Comparison of ENCODE assay signal across 13 cellular contexts in the genomic region with DNA sequence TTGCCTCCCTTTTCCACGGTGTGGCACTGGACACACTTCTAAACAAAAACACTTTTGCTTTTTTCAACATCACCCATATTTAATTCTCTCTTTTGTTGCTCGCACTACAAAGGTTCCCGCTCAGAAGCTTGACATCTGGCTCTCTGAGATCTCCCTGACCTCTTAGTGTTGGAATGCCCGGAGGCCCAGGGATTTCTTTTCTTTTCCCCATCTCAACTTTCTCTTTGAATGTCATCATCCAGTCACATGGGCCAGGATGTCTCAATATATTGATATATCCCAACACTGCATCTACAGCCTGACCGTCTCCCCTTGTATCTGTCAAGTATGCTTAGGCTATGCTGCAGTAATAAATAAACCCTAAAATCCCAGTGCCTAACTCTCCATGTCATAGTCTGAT. TPM values are rescaled to one million over a fixed set of nuclear protein-coding genes. Genes with fewer than 3 reads are reported as not detected.
A peak's percentile ranks its signal among the peaks of the same experiment; 100 is the strongest.
DNase-seq lines count a peak whose midpoint lies in the region; ATAC-seq and TF ChIP-seq lines count a peak whose summit lies in the region.
"Had no signal": no experiment of that assay in that cellular context is flagged by ENCODE, and none has a peak within 500 bp of the region (broad histone marks: within the 10 kb centered on the region; RNA-seq: fewer than 3 reads in every experiment).

No MANE protein-coding gene starts in this region.

- H3K9me3 ChIP-seq in ovary (no peaks in the 10 kb centered on the region), heart left ventricle (no peaks in the 10 kb centered on the region)
- H3K9me3 ChIP-seq: BLaER1 treated with 17β-estradiol and CSF1 and Interleukin-3, amounts not matched to agents 10 nM and 100 nM; HAP-1 had no signal

- H3K27ac ChIP-seq in ovary (no peak overlapping the region), coronary artery (no peak overlapping the region), heart left ventricle (no peak overlapping the region)

- no peak for TF ChIP-seq CTCF in fibroblast of villous mesenchyme (IDR thresholded peaks at IDR 0.05; ENCODE audit: insufficient read depth, low read depth, low read length)
- TF ChIP-seq CTCF in ovary (IDR thresholded peaks at IDR 0.05) = no peak
- no peak for TF ChIP-seq CTCF in coronary artery (IDR thresholded peaks at IDR 0.05)
- TF ChIP-seq CTCF in heart left ventricle (IDR thresholded peaks at IDR 0.05) = no peak

- TF ChIP-seq POLR2A in ovary (IDR thresholded peaks at IDR 0.05) (no peak), heart left ventricle (IDR thresholded peaks at IDR 0.05) (no peak)

- H3K27me3 ChIP-seq in ovary = no peaks in the 10 kb centered on the region
- peaks cover 0 to 1% (median 0%) of the 10 kb centered on the region in 9 donors for H3K27me3 ChIP-seq in heart left ventricle
- H3K27me3 ChIP-seq: BLaER1 treated with 17β-estradiol and CSF1 and Interleukin-3, amounts not matched to agents 10 nM and 100 nM had no signal

- H3K4me1 Mint-ChIP-seq in activated naive CD4-positive, alpha-beta T cell treated with anti-CD3 and anti-CD28 coated beads, Interleukin-2, amount 50 U/mL, for 24 hours = peaks cover 22% of the 10 kb centered on the region
- peaks cover 25% of the 10 kb centered on the region for H3K4me1 Mint-ChIP-seq in activated naive CD4-positive, alpha-beta T cell treated with anti-CD3 and anti-CD28 coated beads for 36 hours (ENCODE audit: low read depth)
- peaks cover 25% of the 10 kb centered on the region for H3K4me1 Mint-ChIP-seq in activated T-helper 17 cell treated with anti-CD3 and anti-CD28 coated beads, Interleukin-2, amount 50 U/mL, for 72 hours

- no peak overlapping the region for H3K4me3 Mint-ChIP-seq in activated naive CD4-positive, alpha-beta T cell treated with anti-CD3 and anti-CD28 coated beads, Interleukin-2, amount 50 U/mL, for 24 hours
- no peak overlapping the region for H3K4me3 Mint-ChIP-seq in activated naive CD4-positive, alpha-beta T cell treated with anti-CD3 and anti-CD28 coated beads for 36 hours
- H3K4me3 Mint-ChIP-seq in activated T-helper 17 cell treated with anti-CD3 and anti-CD28 coated beads, Interleukin-2, amount 50 U/mL, for 72 hours = no peak overlapping the region
- H3K4me3 Mint-ChIP-seq: CD4-positive, CD25-positive, alpha-beta regulatory T cell had no signal

- no peak for DNase-seq in activated naive CD4-positive, alpha-beta T cell treated with anti-CD3 and anti-CD28 coated beads for 36 hours
- DNase-seq in fibroblast of villous mesenchyme (ENCODE audit: low read depth) (peak; percentile 3), ovary (no peak), coronary artery (ENCODE audit: low spot score) (no peak), heart left ventricle (no peak)
- DNase-seq: ACHN, DMS53 had no signal

- intact Hi-C loops in activated naive CD4-positive, alpha-beta T cell treated with anti-CD3 and anti-CD28 coated beads for 36 hours (cut with micrococcal nuclease) = loop anchor here (5.0 to 10.0 kb wide), 4 partner anchors 246 to 1734 kb away; a partner anchor contains a TSS
- intact Hi-C loops in ovary (cut with DNase I) = no loop called here
- intact Hi-C loops in heart left ventricle (cut with DNase I) = no loop called here

- TF ChIP-seq EP300 in ovary (IDR thresholded peaks at IDR 0.05) = no peak

- H3K4me1 ChIP-seq in ovary (ENCODE audit: insufficient read depth) = no peaks in the 10 kb centered on the region
- H3K4me1 ChIP-seq in heart left ventricle = peaks cover 0 to 10% (median 0%) of the 10 kb centered on the region in 12 donors
- H3K4me1 ChIP-seq: HAP-1 had no signal

- H3K27me3 Mint-ChIP-seq in activated naive CD4-positive, alpha-beta T cell treated with anti-CD3 and anti-CD28 coated beads, Interleukin-2, amount 50 U/mL, for 24 hours = no peaks in the 10 kb centered on the region
- peaks cover 2% of the 10 kb centered on the region for H3K27me3 Mint-ChIP-seq in activated naive CD4-positive, alpha-beta T cell treated with anti-CD3 and anti-CD28 coated beads for 36 hours (ENCODE audit: low read depth)
- H3K27me3 Mint-ChIP-seq in activated T-helper 17 cell treated with anti-CD3 and anti-CD28 coated beads, Interleukin-2, amount 50 U/mL, for 72 hours = peaks cover 11% of the 10 kb centered on the region
- H3K27me3 Mint-ChIP-seq: CD4-positive, CD25-positive, alpha-beta regulatory T cell had no signal

- H3K9me3 Mint-ChIP-seq in activated naive CD4-positive, alpha-beta T cell treated with anti-CD3 and anti-CD28 coated beads, Interleukin-2, amount 50 U/mL, for 24 hours = no peaks in the 10 kb centered on the region
- no peaks in the 10 kb centered on the region for H3K9me3 Mint-ChIP-seq in activated naive CD4-positive, alpha-beta T cell treated with anti-CD3 and anti-CD28 coated beads for 36 hours
- H3K9me3 Mint-ChIP-seq in activated T-helper 17 cell treated with anti-CD3 and anti-CD28 coated beads, Interleukin-2, amount 50 U/mL, for 72 hours = peaks cover 3% of the 10 kb centered on the region

- no peaks in the 10 kb centered on the region for H3K36me3 Mint-ChIP-seq in activated naive CD4-positive, alpha-beta T cell treated with anti-CD3 and anti-CD28 coated beads, Interleukin-2, amount 50 U/mL, for 24 hours
- H3K36me3 Mint-ChIP-seq in activated naive CD4-positive, alpha-beta T cell treated with anti-CD3 and anti-CD28 coated beads for 36 hours (ENCODE audit: low read depth) = no peaks in the 10 kb centered on the region
- H3K36me3 Mint-ChIP-seq in activated T-helper 17 cell treated with anti-CD3 and anti-CD28 coated beads, Interleukin-2, amount 50 U/mL, for 72 hours (ENCODE audit: low read depth) = no peaks in the 10 kb centered on the region
- H3K36me3 Mint-ChIP-seq: CD4-positive, CD25-positive, alpha-beta regulatory T cell had no signal

- 89 to 94% (median 93%) methylated on average over 5 of the region's 5 CpGs for WGBS in ovary, 3 donors
- WGBS in heart left ventricle, 4 donors = 85 to 94% (median 90%) methylated on average over 5 of the region's 5 CpGs

- CTCF ChIA-PET in activated naive CD4-positive, alpha-beta T cell treated with anti-CD3 and anti-CD28 coated beads for 36 hours (lab: Charles Lee) = no interaction called here

- H3K36me3 ChIP-seq in ovary (no peaks in the 10 kb centered on the region), heart left ventricle (no peaks in the 10 kb centered on the region)
- H3K36me3 ChIP-seq: BLaER1 treated with 17β-estradiol and CSF1 and Interleukin-3, amounts not matched to agents 10 nM and 100 nM; HAP-1 had no signal

- peak overlapping the region; percentile 39 for H3K27ac Mint-ChIP-seq in activated naive CD4-positive, alpha-beta T cell treated with anti-CD3 and anti-CD28 coated beads, Interleukin-2, amount 50 U/mL, for 24 hours
- H3K27ac Mint-ChIP-seq in activated naive CD4-positive, alpha-beta T cell treated with anti-CD3 and anti-CD28 coated beads for 36 hours = no peak overlapping the region
- peak overlapping the region; percentile 98 for H3K27ac Mint-ChIP-seq in activated T-helper 17 cell treated with anti-CD3 and anti-CD28 coated beads, Interleukin-2, amount 50 U/mL, for 72 hours

- H3K4me3 ChIP-seq in fibroblast of villous mesenchyme (ENCODE audit: low read depth, low read length) (no peak overlapping the region), ovary (no peak overlapping the region), coronary artery (no peak overlapping the region), heart left ventricle (no peak overlapping the region)
- H3K4me3 ChIP-seq: BLaER1 treated with 17β-estradiol and CSF1 and Interleukin-3, amounts not matched to agents 10 nM and 100 nM; GM12878; HAP-1 had no signal

- no peak for ATAC-seq in activated T-helper 17 cell treated with anti-CD3 and anti-CD28 coated beads, Interleukin-2, amount 50 U/mL, for 72 hours (replicated peaks)
- no peak for ATAC-seq in heart left ventricle
- ATAC-seq: GM12878 had no signal

RNA-seq across cellular contexts. Expression of a gene that starts 54.3 kb away (rescaled TPM):
- 10 to 100 TPM; 31.7 to 32.5 TPM for total RNA-seq in activated naive CD4-positive, alpha-beta T cell treated with anti-CD3 and anti-CD28 coated beads for 36 hours
- 10 to 100 TPM; 27.1 to 32.6 TPM for total RNA-seq in activated T-helper 17 cell treated with anti-CD3 and anti-CD28 coated beads, Interleukin-2, amount 50 U/mL, for 72 hours
- total RNA-seq in fibroblast of villous mesenchyme (49.9 and 78.2 TPM in 2 replicates), ovary (10 to 100 TPM; 20.4 to 33.4 (median 23.4) TPM), heart left ventricle (10 to 100 TPM; 18.7 to 34.2 (median 23.1) TPM)
- polyA plus RNA-seq in ovary (10 to 100 TPM; 12.5 to 29.0 TPM), heart left ventricle (10 to 100 TPM in 1 of 2 donors, 1 to 10 TPM in 1; 8.2 to 22.4 TPM)
